ENCODE assay signal across 8 cellular contexts in the genomic region with DNA sequence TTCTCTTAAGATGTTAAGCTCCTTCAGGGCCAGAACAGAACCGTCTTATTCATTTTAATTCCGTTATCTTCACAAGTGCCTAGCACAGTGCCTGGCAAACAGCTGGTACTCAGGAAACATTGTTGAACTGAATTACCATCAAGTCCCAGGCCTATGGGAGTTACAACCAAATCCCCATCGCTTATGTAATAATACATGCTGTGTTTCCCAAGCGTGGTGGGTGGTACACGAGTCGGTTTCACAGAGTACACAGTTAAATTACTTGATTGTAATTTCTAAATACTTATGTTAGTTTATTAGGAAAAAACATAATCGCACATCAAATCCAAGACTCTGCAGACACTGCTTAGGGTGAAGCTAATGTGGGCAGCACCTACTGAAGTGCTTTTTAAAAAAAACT. TPM values are rescaled to one million over a fixed set of nuclear protein-coding genes. Genes with fewer than 3 reads are reported as not detected.
DNase-seq lines count a peak whose midpoint lies in the region; FAIRE-seq and TF ChIP-seq lines count a peak whose summit lies in the region.

No MANE protein-coding gene starts in this region.

- peak overlapping the region; percentile 80; the same call in 1 of the 2 replicates for H2AFZ ChIP-seq in OCI-LY7 (ENCODE audit: low read length)
- no peak overlapping the region for H2AFZ ChIP-seq in H1 (ENCODE audit: low read length)

- WGBS in H1 (ENCODE audit: extremely low coverage in 1 of 2, insufficient coverage in 1 of 2, insufficient read length in 1 of 2, insufficient replicate concordance in 2 of 2, low coverage in 1 of 2, low lambda C conversion rate in 2 of 2, missing lambda C conversion rate in 1 of 2), 2 experiments, result 30% methylated on average over 7 of the region's 7 CpGs; no CpG with 5 or more reads in 1 of the 2 experiments

- H3K9me2 ChIP-seq in OCI-LY7 (ENCODE audit: insufficient read depth, low read length), result no peaks in the 10 kb centered on the region

- no peaks in the 10 kb centered on the region for H3K9me3 Mint-ChIP-seq in activated CD4-positive, alpha-beta T cell treated with anti-CD3 and anti-CD28 coated beads, Interleukin-2, amount 10 ng/mL, durations not matched to agents 7 days and 5 days
- no peaks in the 10 kb centered on the region for H3K9me3 Mint-ChIP-seq in nephron progenitor cell

- H3K4me1 Mint-ChIP-seq in activated CD4-positive, alpha-beta T cell treated with anti-CD3 and anti-CD28 coated beads, Interleukin-2, amount 10 ng/mL, durations not matched to agents 7 days and 5 days, result peaks cover 36% of the 10 kb centered on the region
- H3K4me1 Mint-ChIP-seq in nephron progenitor cell, result peaks cover 19% of the 10 kb centered on the region

- H3K36me3 Mint-ChIP-seq in activated CD4-positive, alpha-beta T cell treated with anti-CD3 and anti-CD28 coated beads, Interleukin-2, amount 10 ng/mL, durations not matched to agents 7 days and 5 days (ENCODE audit: low read depth), result peaks cover 29% of the 10 kb centered on the region
- peaks cover 32% of the 10 kb centered on the region for H3K36me3 Mint-ChIP-seq in nephron progenitor cell (ENCODE audit: low read depth)

- H2BK20ac ChIP-seq in H1 (ENCODE audit: low read length), result no peak overlapping the region

- no peaks in the 10 kb centered on the region for H3K27me3 ChIP-seq in H1 (replicated peaks in 1 of 4; ENCODE audit: control insufficient read depth in 3 of 4, extremely low read depth in 1 of 4, insufficient read depth in 3 of 4, low read length in 3 of 4)

- CTCF ChIA-PET in activated CD4-positive, alpha-beta T cell treated with anti-CD3 and anti-CD28 coated beads, Interleukin-2, amount 10 ng/mL, durations not matched to agents 7 days and 5 days (lab: Charles Lee), result interaction anchor here (1.0 to 1.4 kb wide), 2 partner anchors 10 to 12 kb away, joined by 3 read pairs; no protein-coding TSS in a partner anchor
- CTCF ChIA-PET in OCI-LY7 (lab: Charles Lee; ENCODE audit: unreplicated experiment), result interaction anchor here (0.6 to 1.0 kb wide), 4 partner anchors 32 to 313 kb away, joined by 3 read pairs; no protein-coding TSS in a partner anchor
- CTCF ChIA-PET in H1 (lab: Charles Lee; ENCODE audit: partially characterized antibody), result interaction anchor here (0.7 to 1.2 kb wide), 2 partner anchors 47 to 559 kb away, joined by 3 to 5 read pairs; no protein-coding TSS in a partner anchor

- H3K9ac ChIP-seq in H1 (replicated peaks in 1 of 4; ENCODE audit: extremely low read depth in 1 of 4, low read depth in 3 of 4, low read length in 3 of 4), result peak overlapping the region in 1 of 4 experiments; percentile 70; a peak in 4 of 7 replicates

- no TSS peak for BruUV-seq in OCI-LY7 (replicated peaks; lab: Mats Ljungman, UMichigan)

- H3K23ac ChIP-seq in H1 (ENCODE audit: insufficient read length), result no peak overlapping the region

- no peak overlapping the region for H2BK15ac ChIP-seq in H1 (ENCODE audit: low read length)

- H3K4me3 Mint-ChIP-seq in activated CD4-positive, alpha-beta T cell treated with anti-CD3 and anti-CD28 coated beads, Interleukin-2, amount 10 ng/mL, durations not matched to agents 7 days and 5 days, result peak overlapping the region; percentile 99
- H3K4me3 Mint-ChIP-seq in nephron progenitor cell, result peak overlapping the region; percentile 96

- H3K27ac ChIP-seq in OCI-LY7 (ENCODE audit: low read depth, low read length, poor library complexity, severe bottlenecking) (peak overlapping the region; percentile 73), H1 (ENCODE audit: low read depth, low read length) (peak overlapping the region; percentile 79; the same call in 1 of the 2 replicates)

- peaks cover 31% of the 10 kb centered on the region for H3K36me3 ChIP-seq in OCI-LY7 (ENCODE audit: insufficient read depth, low read length)
- peaks cover 0 to 19% (median 8%) of the 10 kb centered on the region in 4 experiments; a peak in 4 of 8 replicates for H3K36me3 ChIP-seq in H1 (ENCODE audit: control insufficient read depth in 2 of 4, insufficient read depth in 4 of 4, low read length in 3 of 4)

- H3K56ac ChIP-seq in H1 (replicated peaks; ENCODE audit: insufficient read length, low read depth, low read length), result no peak overlapping the region

- H3K79me2 ChIP-seq in OCI-LY7 (ENCODE audit: insufficient read depth, low read depth, low read length) (peaks cover 25% of the 10 kb centered on the region), H1 (ENCODE audit: control insufficient read depth in 1 of 2, insufficient read depth in 2 of 2, low read length in 2 of 2) (peaks cover 0 to 33% of the 10 kb centered on the region in 2 experiments; a peak in 2 of 4 replicates)

- no peak for TF ChIP-seq RAD21 in H1 (IDR thresholded peaks at IDR 0.05 in 1 of 2, conservative IDR thresholded peaks at IDR 0.05 in 1 of 2; ENCODE audit: low read depth in 2 of 2, low read length in 2 of 2)

- H4K20me1 ChIP-seq in OCI-LY7 (ENCODE audit: insufficient read depth, low read length) (no peaks in the 10 kb centered on the region), H1 (replicated peaks in 1 of 2; ENCODE audit: control insufficient read depth in 1 of 2, insufficient read depth in 2 of 2, low read length in 2 of 2) (peaks cover 0 to 2% of the 10 kb centered on the region in 2 experiments)

- TF ChIP-seq POLR2A in H1 (IDR thresholded peaks at IDR 0.05; ENCODE audit: control extremely low read depth in 1 of 2, low read depth in 2 of 2, low read length in 2 of 2), result no peak

- TF ChIP-seq CTCF in OCI-LY7 (conservative IDR thresholded peaks at IDR 0.05; ENCODE audit: low read length), result no peak
- no peak for TF ChIP-seq CTCF in H1 (IDR thresholded peaks at IDR 0.05; ENCODE audit: control extremely low read depth in 1 of 3, insufficient read depth in 1 of 3, low read depth in 1 of 3, low read length in 3 of 3)
- no peak for TF ChIP-seq CTCF in nephron progenitor cell (IDR thresholded peaks at IDR 0.05)

- H3K4me3 ChIP-seq in OCI-LY7 (ENCODE audit: low read depth, low read length, poor library complexity, severe bottlenecking) (peak overlapping the region; percentile 88), H1 (ENCODE audit: extremely low read depth in 1 of 4, insufficient read depth in 2 of 4, low read depth in 3 of 4, low read length in 4 of 4) (peak overlapping the region; percentile 79 to 97 (median 83))

- peak overlapping the region; percentile 98; the same call in 1 of the 2 replicates for H2BK5ac ChIP-seq in H1 (ENCODE audit: low read depth, low read length)

- H3K18ac ChIP-seq in H1 (ENCODE audit: extremely low read depth, low read length), result 0 out of 2 replicates have a peak overlapping the region, but pooled peaks have one; percentile 93

- TF ChIP-seq EP300 in H1 (IDR thresholded peaks at IDR 0.05; ENCODE audit: borderline replicate concordance in 1 of 2, low read depth in 2 of 2, low read length in 2 of 2), result no peak

- no peak overlapping the region for H4K91ac ChIP-seq in H1 (replicated peaks; ENCODE audit: insufficient read length, low read length)

- peak overlapping the region; percentile 100 for H3K27ac Mint-ChIP-seq in activated CD4-positive, alpha-beta T cell treated with anti-CD3 and anti-CD28 coated beads, Interleukin-2, amount 10 ng/mL, durations not matched to agents 7 days and 5 days
- peak overlapping the region; percentile 100 for H3K27ac Mint-ChIP-seq in nephron progenitor cell

- H3K14ac ChIP-seq in H1 (ENCODE audit: insufficient read length), result no peak overlapping the region

- H4K8ac ChIP-seq in H1 (ENCODE audit: extremely low read depth, insufficient read depth, low read length), result no peak overlapping the region

- H3K4me2 ChIP-seq in OCI-LY7 (ENCODE audit: low read length) (peak overlapping the region; percentile 80), H1 (ENCODE audit: insufficient read depth in 1 of 2, low read depth in 2 of 2, low read length in 2 of 2) (peak overlapping the region; percentile 67 to 91)

- no peak overlapping the region for H2AK5ac ChIP-seq in H1 (ENCODE audit: low read depth, low read length)

- H3K23me2 ChIP-seq in H1 (ENCODE audit: low read depth, low read length), result peaks cover 3% of the 10 kb centered on the region; the same call in 1 of the 2 replicates

- POLR2A ChIA-PET in activated CD4-positive, alpha-beta T cell treated with anti-CD3 and anti-CD28 coated beads, Interleukin-2, amount 10 ng/mL, durations not matched to agents 7 days and 5 days (lab: Charles Lee), result no interaction called here
- POLR2A ChIA-PET in OCI-LY7 (lab: Charles Lee) (interaction anchor here (0.7 to 2.6 kb wide), 11 partner anchors 11 to 1139 kb away, joined by 3 to 15 read pairs (median 3); a partner anchor contains a TSS), H1 (lab: Charles Lee; ENCODE audit: partially characterized antibody) (interaction anchor here (1.0 to 1.1 kb wide), 4 partner anchors 20 to 99 kb away, joined by 3 to 4 read pairs (median 3); no protein-coding TSS in a partner anchor)

- H3K4me1 ChIP-seq in OCI-LY7 (ENCODE audit: insufficient read depth, low read length, poor library complexity, severe bottlenecking) (peaks cover 23% of the 10 kb centered on the region), H1 (replicated peaks in 1 of 4; ENCODE audit: control insufficient read depth in 3 of 4, insufficient read depth in 4 of 4, low read length in 3 of 4) (no peaks in the 10 kb centered on the region; a peak in 1 of 7 replicates)

- H3K4ac ChIP-seq in H1 (replicated peaks; ENCODE audit: insufficient read length, low read depth, low read length), result no peak overlapping the region

- FAIRE-seq in H1 (lab: Jason Lieb, UNC), result no peak

- H3K27me3 Mint-ChIP-seq in activated CD4-positive, alpha-beta T cell treated with anti-CD3 and anti-CD28 coated beads, Interleukin-2, amount 10 ng/mL, durations not matched to agents 7 days and 5 days, result no peaks in the 10 kb centered on the region
- peaks cover 7% of the 10 kb centered on the region for H3K27me3 Mint-ChIP-seq in nephron progenitor cell (ENCODE audit: low read depth, poor library complexity)

- H3K79me1 ChIP-seq in H1 (ENCODE audit: low read depth, low read length), result no peaks in the 10 kb centered on the region

- H3K9me3 ChIP-seq in OCI-LY7 (ENCODE audit: low read length) (no peaks in the 10 kb centered on the region), H1 (ENCODE audit: insufficient read depth in 2 of 2, low read depth in 1 of 2, low read length in 1 of 2) (no peaks in the 10 kb centered on the region)

- H4K5ac ChIP-seq in H1 (ENCODE audit: insufficient read length, low read depth, low read length), result peak overlapping the region; percentile 96

- intact Hi-C loops in OCI-LY7 (cut with micrococcal nuclease; ENCODE audit: unreplicated experiment), result loop anchor here (1.0 kb wide), 1 partner anchor 37 kb away; a partner anchor contains a TSS

- no peak for DNase-seq in activated CD4-positive, alpha-beta T cell treated with anti-CD3 and anti-CD28 coated beads, Interleukin-2, amount 10 ng/mL, durations not matched to agents 7 days and 5 days
- DNase-seq in activated CD4-positive, alpha-beta T cell treated with anti-CD3 and anti-CD28 coated beads, Interleukin-2, amount 50 U/mL, for 4 hours, result no peak
- DNase-seq in OCI-LY7 (ENCODE audit: low spot score) (peak; percentile 29), H1 (ENCODE audit: low read depth in 1 of 2, low spot score in 2 of 2) (no peak), nephron progenitor cell (no peak), nucleus accumbens (lab: John Stamatoyannopoulos, UW) (no peak), occipital lobe (lab: John Stamatoyannopoulos, UW) (no peak)
- no peak for DNase-seq in activated CD4-positive, alpha-beta T cell treated with anti-CD3 and anti-CD28 coated beads, Interleukin-2, amount 50 U/mL, for 1 hour

- no peak overlapping the region for H2BK12ac ChIP-seq in H1 (ENCODE audit: low read depth, low read length)

- no peak overlapping the region for H2BK120ac ChIP-seq in H1 (replicated peaks; ENCODE audit: low read depth, low read length)

RNA-seq across cellular contexts. Expression of a gene that starts 1.0 kb away (rescaled TPM):
- total RNA-seq in activated CD4-positive, alpha-beta T cell treated with anti-CD3 and anti-CD28 coated beads, Interleukin-2, amount 10 ng/mL, durations not matched to agents 7 days and 5 days, result 10 to 100 TPM; 51.8 to 57.7 TPM
- total RNA-seq in OCI-LY7 (2014; rRNA removed; shearing (Covaris generic)), result 24.1 and 40.1 TPM in 2 replicates
- 42.7 and 50.8 TPM in 2 replicates for total RNA-seq in OCI-LY7 (2022)
- total RNA-seq in H1 (2021; fragmentation: NEBNext Ultra II Directional; extraction: Animal tissue kit (Norgen Biotek cat#: 25700)), result 36.0 and 39.9 TPM in 2 replicates
- 15.7 and 18.1 TPM in 2 replicates for polyA plus RNA-seq in H1 (2011; rRNA removed)
- polyA plus RNA-seq in H1 (2011; cell fraction: cytosol; rRNA removed), result 17.6 TPM
- polyA plus RNA-seq in H1 (2011; cell fraction: nucleus; rRNA removed), result 14.5 TPM
- polyA plus RNA-seq in H1 (2012, experiment 1 of 2), result 17.1 to 25.9 TPM (median 19.9 TPM) in 4 replicates
- polyA plus RNA-seq in H1 (2012, experiment 2 of 2), result 3.5 TPM
- 24.0 TPM for polyA plus RNA-seq in H1 (2013, experiment 1 of 2)
- 20.7 TPM for polyA plus RNA-seq in H1 (2013, experiment 2 of 2)
- polyA minus RNA-seq in H1 (2011; rRNA and poly(A)+ RNA removed), result 29.8 and 44.0 TPM in 2 replicates
- polyA minus RNA-seq in H1 (2011; cell fraction: cytosol; rRNA and poly(A)+ RNA removed), result 27.1 TPM
- 45.1 TPM for polyA minus RNA-seq in H1 (2011; cell fraction: nucleus; rRNA and poly(A)+ RNA removed)
- total RNA-seq in occipital lobe, result 103 TPM

RNA-seq across cellular contexts. Expression of a gene that starts 36.4 kb away (rescaled TPM):
- total RNA-seq in activated CD4-positive, alpha-beta T cell treated with anti-CD3 and anti-CD28 coated beads, Interleukin-2, amount 10 ng/mL, durations not matched to agents 7 days and 5 days, result 10 to 100 TPM in 1 of 2 experiments, 1 to 10 TPM in 1; 9.8 to 12.8 TPM
- 5.9 and 10.7 TPM in 2 replicates for total RNA-seq in OCI-LY7 (2014; rRNA removed; shearing (Covaris generic))
- total RNA-seq in OCI-LY7 (2022), result 7.4 and 9.4 TPM in 2 replicates
- 16.2 and 17.6 TPM in 2 replicates for total RNA-seq in H1 (2021; fragmentation: NEBNext Ultra II Directional; extraction: Animal tissue kit (Norgen Biotek cat#: 25700))
- 2.6 and 4.9 TPM in 2 replicates for polyA plus RNA-seq in H1 (2011; rRNA removed)
- 5.7 TPM for polyA plus RNA-seq in H1 (2011; cell fraction: cytosol; rRNA removed)
- polyA plus RNA-seq in H1 (2011; cell fraction: nucleus; rRNA removed), result 3.3 TPM
- polyA plus RNA-seq in H1 (2012, experiment 1 of 2), result 7.4 to 13.2 TPM (median 9.0 TPM) in 4 replicates
- 0.52 TPM for polyA plus RNA-seq in H1 (2012, experiment 2 of 2)
- polyA plus RNA-seq in H1 (2013, experiment 1 of 2), result 9.4 TPM
- 10.3 TPM for polyA plus RNA-seq in H1 (2013, experiment 2 of 2)
- polyA minus RNA-seq in H1 (2011; rRNA and poly(A)+ RNA removed), result 17.9 and 22.2 TPM in 2 replicates
- 11.4 TPM for polyA minus RNA-seq in H1 (2011; cell fraction: cytosol; rRNA and poly(A)+ RNA removed)
- 36.6 TPM for polyA minus RNA-seq in H1 (2011; cell fraction: nucleus; rRNA and poly(A)+ RNA removed)
- total RNA-seq in occipital lobe, result 85.6 TPM
